ENCODE assay signal across 8 cellular contexts in genomic region chr19:47514151-47514868, GRCh38. TPM values are rescaled to one million over a fixed set of nuclear protein-coding genes. Genes with fewer than 3 reads are reported as not detected.
DNase-seq lines count a peak whose midpoint lies in the region; ATAC-seq and TF ChIP-seq lines count a peak whose summit lies in the region.

No MANE protein-coding gene starts in this region.

- peak overlapping the region; percentile 38 for H3K27ac ChIP-seq in OCI-LY3 (ENCODE audit: low read length)
- H3K27ac ChIP-seq in ectodermal cell (ENCODE audit: insufficient read depth, low read depth, low read length, poor library complexity, severe bottlenecking), result peak overlapping the region; percentile 67

- no peaks in the 10 kb centered on the region for H3K9me3 Mint-ChIP-seq in neural crest cell

- H4K20me1 ChIP-seq in OCI-LY3 (ENCODE audit: insufficient read depth, low read length), result peaks cover 31% of the 10 kb centered on the region

- H3K27me3 Mint-ChIP-seq in neural crest cell (ENCODE audit: low read depth), result peaks cover 5% of the 10 kb centered on the region

- H3K4me1 ChIP-seq in OCI-LY3 (ENCODE audit: low read length), result peaks cover 39% of the 10 kb centered on the region
- H3K4me1 ChIP-seq in ectodermal cell (ENCODE audit: control insufficient read depth, insufficient read depth, low read length), result peaks cover 10% of the 10 kb centered on the region

- DNase-seq in neural crest cell (ENCODE audit: low read depth, low spot score) (no peak), COR-L47 (lab: John Stamatoyannopoulos, UW) (no peak), ureter (ENCODE audit: low spot score) (no peak), NCI-H1417 treated with DMSO at 0.1 percent for 48 hours (lab: John Stamatoyannopoulos, UW) (no peak), occipital lobe (lab: John Stamatoyannopoulos, UW) (no peak)

- H3K9ac ChIP-seq in OCI-LY3 (ENCODE audit: low read length), result peak overlapping the region; percentile 81

- peak overlapping the region; percentile 84 for H3K4me3 ChIP-seq in OCI-LY3 (ENCODE audit: low read length)
- peak overlapping the region; percentile 100 for H3K4me3 ChIP-seq in ectodermal cell (ENCODE audit: insufficient read depth, low read depth, low read length)

- peak overlapping the region; percentile 99 for H3K27ac Mint-ChIP-seq in neural crest cell (ENCODE audit: unreplicated experiment)

- peaks cover 55% of the 10 kb centered on the region for H3K79me2 ChIP-seq in OCI-LY3 (ENCODE audit: low read length)

- no peaks in the 10 kb centered on the region for H3K36me3 ChIP-seq in OCI-LY3 (replicated peaks; ENCODE audit: low read depth, low read length)
- no peaks in the 10 kb centered on the region for H3K36me3 ChIP-seq in ectodermal cell (ENCODE audit: control insufficient read depth, insufficient read depth, low read length)

- H3K4me3 Mint-ChIP-seq in neural crest cell, result peak overlapping the region; percentile 99

- peak; percentile 3 for ATAC-seq in GM21717 (IDR thresholded peaks at IDR 0.05; ENCODE audit: unreplicated experiment)

- peaks cover 24% of the 10 kb centered on the region for H3K27me3 ChIP-seq in OCI-LY3 (ENCODE audit: low read depth, low read length)
- H3K27me3 ChIP-seq in ectodermal cell (ENCODE audit: control insufficient read depth, insufficient read depth, low read length, poor library complexity, severe bottlenecking), result no peaks in the 10 kb centered on the region

- WGBS in ectodermal cell, 2 experiments, result 10 to 12% methylated on average over 40 of the region's 40 CpGs

- peaks cover 33% of the 10 kb centered on the region for H3K4me1 Mint-ChIP-seq in neural crest cell

- TF ChIP-seq CTCF in OCI-LY3 (IDR thresholded peaks at IDR 0.05; ENCODE audit: low read depth, low read length) (no peak), neural crest cell (conservative IDR thresholded peaks at IDR 0.05) (no peak)

- H3K9me3 ChIP-seq in OCI-LY3 (ENCODE audit: insufficient read depth, low read length), result no peaks in the 10 kb centered on the region
- H3K9me3 ChIP-seq in ectodermal cell (ENCODE audit: control insufficient read depth, low read length), result no peaks in the 10 kb centered on the region

- peak overlapping the region; percentile 97 for H3K4me2 ChIP-seq in OCI-LY3 (ENCODE audit: low read length)

- no peaks in the 10 kb centered on the region for H3K36me3 Mint-ChIP-seq in neural crest cell (ENCODE audit: low read depth)

- peak overlapping the region; percentile 33; the same call in 1 of the 2 replicates for H2AFZ ChIP-seq in OCI-LY3 (ENCODE audit: low read depth, low read length)

RNA-seq across cellular contexts. Expression of gene NAPA, which starts 0.6 kb away (rescaled TPM):
- polyA plus RNA-seq in ectodermal cell (2013, experiment 1 of 4), result 63.0 TPM
- 62.2 TPM for polyA plus RNA-seq in ectodermal cell (2013, experiment 2 of 4)
- 51.7 TPM for polyA plus RNA-seq in ectodermal cell (2013, experiment 3 of 4)
- polyA plus RNA-seq in ectodermal cell (2013, experiment 4 of 4), result 55.7 TPM
- 67.2 and 69.2 TPM in 2 replicates for total RNA-seq in neural crest cell
- 158 TPM for total RNA-seq in ureter
- total RNA-seq in occipital lobe, result 26.8 TPM

RNA-seq across cellular contexts. Expression of gene KPTN, which starts 30.3 kb away (rescaled TPM):
- 29.3 TPM for polyA plus RNA-seq in ectodermal cell (2013, experiment 1 of 4)
- polyA plus RNA-seq in ectodermal cell (2013, experiment 2 of 4), result 26.5 TPM
- polyA plus RNA-seq in ectodermal cell (2013, experiment 3 of 4), result 29.7 TPM
- polyA plus RNA-seq in ectodermal cell (2013, experiment 4 of 4), result 29.4 TPM
- total RNA-seq in neural crest cell (30.0 and 30.2 TPM in 2 replicates), ureter (13.9 TPM), occipital lobe (4.2 TPM)

RNA-seq across cellular contexts. Expression of gene SLC8A2, which starts 42.6 kb away (rescaled TPM):
- polyA plus RNA-seq in ectodermal cell (2013, experiment 1 of 4), result 9.8 TPM
- 8.2 TPM for polyA plus RNA-seq in ectodermal cell (2013, experiment 2 of 4)
- polyA plus RNA-seq in ectodermal cell (2013, experiment 3 of 4), result 10.0 TPM
- 7.9 TPM for polyA plus RNA-seq in ectodermal cell (2013, experiment 4 of 4)
- total RNA-seq in neural crest cell (0.61 and 0.70 TPM in 2 replicates), ureter (2.7 TPM), occipital lobe (40.1 TPM)

RNA-seq across cellular contexts. Expression of gene ZNF541, which starts 58.6 kb away (rescaled TPM):
- polyA plus RNA-seq in ectodermal cell (2013, experiment 1 of 4), result not detected
- not detected for polyA plus RNA-seq in ectodermal cell (2013, experiment 2 of 4)
- polyA plus RNA-seq in ectodermal cell (2013, experiment 3 of 4), result not detected
- 0.04 TPM for polyA plus RNA-seq in ectodermal cell (2013, experiment 4 of 4)
- total RNA-seq in neural crest cell (not detected in 2 replicates), ureter (0.70 TPM), occipital lobe (not detected)

Comparison
In these comparisons a context has a peak if more than half of its experiments do, and no peak if none do; other contexts are left out.
1. RNA of gene SLC8A2, which starts 42.6 kb away (total RNA-seq): 40.1 TPM in occipital lobe (single experiment); 2.7 TPM in ureter (single experiment) and 0.61 to 0.70 TPM in neural crest cell; every median in the first group is over 10 times any median in the second.